Comparison of ENCODE assay signal across 14 cellular contexts in genomic region chr4:92163348-92163747, GRCh38.
DNase-seq lines count a peak whose midpoint lies in the region; FAIRE-seq and TF ChIP-seq lines count a peak whose summit lies in the region.
"Had no signal": no experiment of that assay in that cellular context is flagged by ENCODE, and none has a peak within 500 bp of the region (broad histone marks: within the 10 kb centered on the region; RNA-seq: fewer than 3 reads in every experiment).

No MANE protein-coding gene starts in this region.

- in situ Hi-C loops in GM13977 (cut with MboI; ENCODE audit: low pct_unique_long_range_greater_than_20kb, low sequenced_read_pairs, unreplicated experiment): no loop called here

- H3K27me3 Mint-ChIP-seq in CD14-positive monocyte (ENCODE audit: low read depth in 3 of 3): peaks cover 0 to 2% (median 0%) of the 10 kb centered on the region in 3 donors
- H3K27me3 Mint-ChIP-seq: naive B cell had no signal

- H3K4me2 ChIP-seq in OCI-LY1 (ENCODE audit: low read length): no peak overlapping the region

- H3K27ac ChIP-seq in OCI-LY1 (ENCODE audit: low read depth, low read length, poor library complexity, severe bottlenecking): no peak overlapping the region
- H3K27ac ChIP-seq: testis had no signal

- H4K20me1 ChIP-seq in OCI-LY1 (ENCODE audit: insufficient read depth, low read length): no peaks in the 10 kb centered on the region

- peaks cover 0 to 16% (median 9%) of the 10 kb centered on the region in 7 donors for H3K9me3 Mint-ChIP-seq in CD14-positive monocyte

- TF ChIP-seq CTCF in GM13977 (IDR thresholded peaks at IDR 0.05; ENCODE audit: extremely low read depth, insufficient read depth, missing control alignments) (peak; percentile 39), OCI-LY1 (IDR thresholded peaks at IDR 0.05; ENCODE audit: low read length) (peak; percentile 58), epithelial cell of proximal tubule (conservative IDR thresholded peaks at IDR 0.05; ENCODE audit: low read depth, low read length) (peak; percentile 59), CD14-positive monocyte (IDR thresholded peaks at IDR 0.05) (no peak)

- no peaks in the 10 kb centered on the region for H3K9me2 ChIP-seq in OCI-LY1 (ENCODE audit: low read depth, low read length)

- no peaks in the 10 kb centered on the region for H3K4me1 ChIP-seq in OCI-LY1 (ENCODE audit: insufficient read depth, low read length, severe bottlenecking)
- H3K4me1 ChIP-seq: testis had no signal

- TF ChIP-seq POLR2A in H54 (IDR thresholded peaks at IDR 0.05; ENCODE audit: low read depth, low read length): no peak

- H3K36me3 ChIP-seq in OCI-LY1 (ENCODE audit: insufficient read depth, low read length): no peaks in the 10 kb centered on the region

- no peaks in the 10 kb centered on the region for H3K79me2 ChIP-seq in OCI-LY1 (ENCODE audit: insufficient read depth, low read length)

- H3K27ac Mint-ChIP-seq in CD14-positive monocyte: no peak overlapping the region
- H3K27ac Mint-ChIP-seq: CD8-positive, alpha-beta T cell; naive B cell had no signal

- H3K9ac ChIP-seq in OCI-LY1 (ENCODE audit: low read length): no peak overlapping the region

- H3K9me3 ChIP-seq in OCI-LY1 (ENCODE audit: low read length): no peaks in the 10 kb centered on the region
- H3K9me3 ChIP-seq: testis had no signal

- no peak overlapping the region for H3K4me3 ChIP-seq in OCI-LY1 (ENCODE audit: low read depth, low read length, poor library complexity, severe bottlenecking)
- H3K4me3 ChIP-seq in epithelial cell of proximal tubule (ENCODE audit: low read depth, low read length): no peak overlapping the region
- H3K4me3 ChIP-seq: K562, testis had no signal

- no peak overlapping the region for H2AFZ ChIP-seq in OCI-LY1 (ENCODE audit: low read length)

- H3K4me1 Mint-ChIP-seq in CD14-positive monocyte: no peaks in the 10 kb centered on the region
- H3K4me1 Mint-ChIP-seq: naive B cell had no signal

- no peaks in the 10 kb centered on the region for H3K36me3 Mint-ChIP-seq in CD14-positive monocyte
- H3K36me3 Mint-ChIP-seq: CD8-positive, alpha-beta T cell; naive B cell had no signal

- FAIRE-seq in H54 (lab: Jason Lieb, UNC): no peak
- FAIRE-seq: K562 had no signal

- intact Hi-C loops in CD14-positive monocyte (cut with micrococcal nuclease): no loop called here

- H3K27me3 ChIP-seq in OCI-LY1 (ENCODE audit: insufficient read depth, low read length): no peaks in the 10 kb centered on the region
- H3K27me3 ChIP-seq: testis had no signal

- peak; percentile 11 for DNase-seq in A172 (ENCODE audit: low spot score)
- DNase-seq in GM13977 (ENCODE audit: low spot score): no peak
- no peak for DNase-seq in epithelial cell of proximal tubule (ENCODE audit: low read depth)
- no peak for DNase-seq in UCSD-AML1 (lab: John Stamatoyannopoulos, UW; ENCODE audit: unreplicated experiment)
- DNase-seq in COR-L47 (lab: John Stamatoyannopoulos, UW): no peak
- DNase-seq in H54 (ENCODE audit: insufficient read length, low spot score): no peak
- DNase-seq in CD14-positive monocyte (ENCODE audit: low spot score): no peak
- DNase-seq: activated CD4-positive, alpha-beta T cell treated with anti-CD3 and anti-CD28 coated beads, Interleukin-2, amount 50 U/mL, for 1 hour; aorta; CD8-positive, alpha-beta T cell; naive B cell; testis had no signal

- no peak overlapping the region for H3K4me3 Mint-ChIP-seq in CD14-positive monocyte
- H3K4me3 Mint-ChIP-seq: CD8-positive, alpha-beta T cell; naive B cell had no signal

- H3F3A ChIP-seq in OCI-LY1 (ENCODE audit: insufficient read depth, low read length): no peaks in the 10 kb centered on the region
